Comparison of ENCODE assay signal across 1 cellular context in the genomic region with DNA sequence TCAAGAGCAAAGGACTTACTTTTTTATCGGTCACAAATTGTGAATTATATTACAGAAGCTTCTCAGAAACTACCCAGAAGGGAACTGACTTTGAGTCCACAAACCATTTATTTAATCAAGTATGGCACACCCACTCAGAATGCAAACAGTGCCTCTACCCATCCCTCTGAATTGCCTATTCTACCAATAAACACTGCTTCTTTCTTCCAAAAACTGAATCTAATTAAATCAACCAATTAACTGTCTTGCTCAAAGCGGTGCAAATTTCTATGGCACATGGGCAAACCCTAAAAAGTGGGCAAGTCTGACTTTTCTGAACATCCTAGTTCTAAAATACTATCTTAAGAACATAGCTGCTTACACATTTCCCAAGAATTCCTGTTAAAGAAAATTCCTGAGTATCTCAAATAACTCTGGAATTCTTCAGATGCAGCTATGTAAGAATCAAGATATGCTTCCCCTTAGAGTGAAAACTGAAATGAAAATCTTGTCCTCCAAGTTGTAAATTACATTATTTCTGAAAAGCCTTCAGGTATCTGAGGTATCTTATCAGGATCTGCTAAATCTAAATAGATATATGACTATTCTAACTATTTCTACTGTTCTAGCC.
TF ChIP-seq lines count a peak whose summit lies in the region.

No MANE protein-coding gene starts in this region.

TF ChIP-seq in GM12878, 131 proteins besides CTCF, POLR2A, EP300 and RAD21:
- TF ChIP-seq CHD1 (IDR thresholded peaks at IDR 0.05; ENCODE audit: low read depth, low read length), result no peak
- no peak for TF ChIP-seq NFIC (IDR thresholded peaks at IDR 0.05; ENCODE audit: low read depth, low read length)
- TF ChIP-seq RUNX3 (IDR thresholded peaks at IDR 0.05; ENCODE audit: low read length), result no peak
- no peak for TF ChIP-seq ZBED1 (IDR thresholded peaks at IDR 0.05; ENCODE audit: borderline replicate concordance)
